Comparison of ENCODE assay signal across 12 cellular contexts in genomic region chr19:947090-947706, GRCh38. TPM values are rescaled to one million over a fixed set of nuclear protein-coding genes. Genes with fewer than 3 reads are reported as not detected.
DNase-seq lines count a peak whose midpoint lies in the region; ATAC-seq and TF ChIP-seq lines count a peak whose summit lies in the region.
"Had no signal": no experiment of that assay in that cellular context is flagged by ENCODE, and none has a peak within 500 bp of the region (broad histone marks: within the 10 kb centered on the region; RNA-seq: fewer than 3 reads in every experiment).

No MANE protein-coding gene starts in this region.

- peak; percentile 33 for TF ChIP-seq CTCF in GM12873 (IDR thresholded peaks at IDR 0.05; ENCODE audit: insufficient read depth, low read depth, low read length, missing control alignments)
- no peak for TF ChIP-seq CTCF in hepatocyte (IDR thresholded peaks at IDR 0.05; ENCODE audit: poor library complexity)
- TF ChIP-seq CTCF in PC-9 (conservative IDR thresholded peaks at IDR 0.05), result no peak

- H2AFZ ChIP-seq in hepatocyte (no peak overlapping the region), PC-9 (no peak overlapping the region)

- no peaks in the 10 kb centered on the region for H3K9me3 ChIP-seq in hepatocyte (ENCODE audit: low read depth)
- no peaks in the 10 kb centered on the region for H3K9me3 ChIP-seq in PC-9 (ENCODE audit: insufficient read depth, low read depth)

- no peak overlapping the region for H3K4me3 ChIP-seq in hepatocyte
- H3K4me3 ChIP-seq in PC-9, result no peak overlapping the region
- H3K4me3 ChIP-seq: skin epidermis had no signal

- H3K79me2 ChIP-seq in hepatocyte (peaks cover 97% of the 10 kb centered on the region), PC-9 (ENCODE audit: low read depth) (no peaks in the 10 kb centered on the region)

- POLR2A ChIA-PET in PC-9 (lab: Charles Lee; ENCODE audit: unreplicated experiment), result no interaction called here

- DNase-seq in hepatocyte (ENCODE audit: low spot score), result peak; percentile 7
- DNase-seq in SW 1271 (lab: John Stamatoyannopoulos, UW), result no peak
- DNase-seq in NOMO-1 treated with DMSO at 0.1 percent for 48 hours (lab: John Stamatoyannopoulos, UW; ENCODE audit: unreplicated experiment), result no peak
- no peak for DNase-seq in PC-9
- DNase-seq: DMS79, foreskin keratinocyte had no signal

- no peaks in the 10 kb centered on the region for H3K36me3 ChIP-seq in hepatocyte (replicated peaks; ENCODE audit: insufficient read depth, low read depth)
- H3K36me3 ChIP-seq in PC-9 (ENCODE audit: low read depth), result no peaks in the 10 kb centered on the region

- H3K27me3 ChIP-seq in hepatocyte (no peaks in the 10 kb centered on the region), PC-9 (ENCODE audit: insufficient read depth, low read depth) (no peaks in the 10 kb centered on the region)
- H3K27me3 ChIP-seq: foreskin keratinocyte had no signal

- BruUV-seq in PC-9 (replicated peaks; lab: Mats Ljungman, UMichigan), result no TSS peak

- H3K4me2 ChIP-seq in hepatocyte (no peak overlapping the region), PC-9 (no peak overlapping the region)

- H3F3A ChIP-seq in PC-9 (ENCODE audit: insufficient read depth, low read depth), result peaks cover 20% of the 10 kb centered on the region; the same call in 1 of the 2 replicates

- intact Hi-C loops in PC-9 (cut with micrococcal nuclease; ENCODE audit: unreplicated experiment), result no loop called here

- CTCF ChIA-PET in PC-9 (lab: Charles Lee), result no interaction called here

- WGBS in hepatocyte (ENCODE audit: low lambda C conversion rate, missing lambda C conversion rate), result 95% methylated on average over 30 of the region's 30 CpGs

- H3K9me2 ChIP-seq in hepatocyte (replicated peaks; ENCODE audit: insufficient read depth) (no peaks in the 10 kb centered on the region), PC-9 (ENCODE audit: insufficient read depth) (no peaks in the 10 kb centered on the region)

- ATAC-seq in GM21381 (IDR thresholded peaks at IDR 0.05; ENCODE audit: unreplicated experiment) (peak; percentile 7), HG03064 (IDR thresholded peaks at IDR 0.05; ENCODE audit: low read depth, unreplicated experiment) (peak; percentile 11), GM18517 (IDR thresholded peaks at IDR 0.05; ENCODE audit: unreplicated experiment) (no peak)
- ATAC-seq: foreskin keratinocyte had no signal

- H3K27ac ChIP-seq in hepatocyte, result peak overlapping the region; percentile 78
- H3K27ac ChIP-seq in PC-9, result no peak overlapping the region
- H3K27ac ChIP-seq: foreskin keratinocyte had no signal

- peaks cover 44% of the 10 kb centered on the region for H4K20me1 ChIP-seq in hepatocyte (ENCODE audit: insufficient read depth, poor library complexity, severe bottlenecking)
- H4K20me1 ChIP-seq in PC-9 (ENCODE audit: insufficient read depth), result peaks cover 13% of the 10 kb centered on the region

- peaks cover 52% of the 10 kb centered on the region for H3K4me1 ChIP-seq in hepatocyte (ENCODE audit: insufficient read depth)
- H3K4me1 ChIP-seq in PC-9 (replicated peaks; ENCODE audit: insufficient read depth), result peaks cover 12% of the 10 kb centered on the region
- H3K4me1 ChIP-seq: foreskin keratinocyte had no signal

RNA-seq across cellular contexts. Expression of gene ARID3A, which starts 21.4 kb away (rescaled TPM):
- total RNA-seq in hepatocyte (95.9 and 122 TPM in 2 replicates), PC-9 (2021) (9.2 and 10.7 TPM in 2 replicates)
- 180 and 203 TPM in 2 replicates for polyA plus RNA-seq in hepatocyte

RNA-seq across cellular contexts. Expression of gene KISS1R, which starts 30.1 kb away (rescaled TPM):
- total RNA-seq in hepatocyte, result 1.3 and 1.4 TPM in 2 replicates
- polyA plus RNA-seq in hepatocyte, result 2.1 and 4.2 TPM in 2 replicates
- not detected in 2 replicates for total RNA-seq in PC-9 (2021)
- total RNA-seq: foreskin keratinocyte had no signal
- polyA plus RNA-seq: foreskin keratinocyte had no signal

RNA-seq across cellular contexts. Expression of gene R3HDM4, which starts 34.2 kb away (rescaled TPM):
- 42.2 and 44.1 TPM in 2 replicates for total RNA-seq in hepatocyte
- 86.6 and 88.2 TPM in 2 replicates for polyA plus RNA-seq in hepatocyte
- 55.8 and 57.5 TPM in 2 replicates for total RNA-seq in PC-9 (2021)

RNA-seq across cellular contexts. Expression of gene WDR18, which starts 36.9 kb away (rescaled TPM):
- total RNA-seq in hepatocyte (57.8 and 60.0 TPM in 2 replicates), PC-9 (2021) (61.5 and 95.3 TPM in 2 replicates)
- 160 and 169 TPM in 2 replicates for polyA plus RNA-seq in hepatocyte

RNA-seq across cellular contexts. Expression of gene GRIN3B, which starts 53.0 kb away (rescaled TPM):
- total RNA-seq in hepatocyte (0.30 and 0.64 TPM in 2 replicates), PC-9 (2021) (0.11 and 0.13 TPM in 2 replicates)
- 0.48 and 0.49 TPM in 2 replicates for polyA plus RNA-seq in hepatocyte
- total RNA-seq: natural killer cell treated with Interleukin-12 subunit alpha and Interleukin-12 subunit beta and Interleukin-15 and Interleukin-18, amount 100 ng/mL, for 72 hours had no signal
